Comparison of ENCODE assay signal across 9 cellular contexts in genomic region chr15:82805994-82806406, GRCh38.
DNase-seq lines count a peak whose midpoint lies in the region; ATAC-seq and TF ChIP-seq lines count a peak whose summit lies in the region.
"Had no signal": no experiment of that assay in that cellular context is flagged by ENCODE, and none has a peak within 500 bp of the region (broad histone marks: within the 10 kb centered on the region; RNA-seq: fewer than 3 reads in every experiment).

FSD2 (minus strand) TSS chr15:82806069; CDS start chr15:82787390, 18,679 bp downstream.

- H3K27me3 Mint-ChIP-seq in memory B cell = no peaks in the 10 kb centered on the region

- DNase-seq in NAMALWA (ENCODE audit: low spot score) (peak; percentile 91), memory B cell (ENCODE audit: low spot score in 2 of 2) (peak in 1 of 2 donors; percentile 29), GF-D8 (lab: John Stamatoyannopoulos, UW) (no peak), cerebellar cortex (ENCODE audit: low spot score) (no peak)
- no peak for DNase-seq in activated T-cell treated with anti-CD3 and anti-CD28 coated beads, Interleukin-2, amount 50 U/mL, for 1 hour
- DNase-seq in activated naive CD4-positive, alpha-beta T cell (lab: John Stamatoyannopoulos, UW) = no peak
- DNase-seq: body of pancreas had no signal

- H3K9me3 Mint-ChIP-seq in memory B cell = no peaks in the 10 kb centered on the region

- H3K4me3 Mint-ChIP-seq in memory B cell = peak within 1 kb of the TSS; percentile 33

- H3K27ac Mint-ChIP-seq in memory B cell = peak within 1 kb of the TSS; percentile 91

- H3K4me1 Mint-ChIP-seq in memory B cell = peaks cover 25% of the 10 kb centered on the region

- no peaks in the 10 kb centered on the region for H3K36me3 Mint-ChIP-seq in memory B cell

- ATAC-seq in HG02610 (IDR thresholded peaks at IDR 0.05; ENCODE audit: unreplicated experiment) (peak; percentile 70), memory B cell (ENCODE audit: low read depth) (peak; percentile 33)
- ATAC-seq: body of pancreas had no signal

- peak; percentile 32 for TF ChIP-seq POLR2A in GM18526 (IDR thresholded peaks at IDR 0.05; ENCODE audit: extremely low read depth, insufficient read length)
